10 cellular contexts compared by ENCODE assay signal in genomic region chr1:151990058-151990855, GRCh38. TPM values are rescaled to one million over a fixed set of nuclear protein-coding genes. Genes with fewer than 3 reads are reported as not detected.
DNase-seq lines count a peak whose midpoint lies in the region; ATAC-seq and TF ChIP-seq lines count a peak whose summit lies in the region.
"Had no signal": no experiment of that assay in that cellular context is flagged by ENCODE, and none has a peak within 500 bp of the region (broad histone marks: within the 10 kb centered on the region; RNA-seq: fewer than 3 reads in every experiment).

No MANE protein-coding gene starts in this region.

- peaks cover 3% of the 10 kb centered on the region for H4K20me1 ChIP-seq in mammary epithelial cell (ENCODE audit: insufficient read depth, low read length)

- dilution Hi-C loops in mammary epithelial cell (cut with HindIII; ENCODE audit: low sequenced_read_pairs), result no loop called here

- H3K9me3 ChIP-seq in mammary epithelial cell (replicated peaks; ENCODE audit: insufficient read depth, low read length) (no peaks in the 10 kb centered on the region), muscle layer of colon (ENCODE audit: low read length) (no peaks in the 10 kb centered on the region)

- intact Hi-C loops in mammary epithelial cell (cut with micrococcal nuclease), result no loop called here

- H3K4me2 ChIP-seq in mammary epithelial cell (ENCODE audit: insufficient read depth, low read depth, low read length), result peak overlapping the region; percentile 80

- H3K79me2 ChIP-seq in ACC112 (ENCODE audit: control insufficient read depth, insufficient read depth, low read length, unreplicated experiment), result peaks cover 59% of the 10 kb centered on the region
- peaks cover 83% of the 10 kb centered on the region for H3K79me2 ChIP-seq in mammary epithelial cell (ENCODE audit: insufficient read depth, low read length)

- H3K27ac ChIP-seq in ACC112 (ENCODE audit: low read depth, low read length) (peak overlapping the region; percentile 93), mammary epithelial cell (ENCODE audit: insufficient read depth, low read depth, low read length) (peak overlapping the region; percentile 97), muscle layer of colon (ENCODE audit: low read depth, low read length) (peak overlapping the region; percentile 30)

- CTCF ChIA-PET in mammary epithelial cell (lab: Charles Lee; ENCODE audit: low non-redundant PET), result interaction anchor here (0.7 kb wide), 1 partner anchor 22 kb away, joined by 5 read pairs; no protein-coding TSS in a partner anchor

- WGBS in mammary epithelial cell (ENCODE audit: low coverage, missing lambda C conversion rate), result 6% methylated on average over 5 of the region's 5 CpGs

- H3K9ac ChIP-seq in mammary epithelial cell (ENCODE audit: insufficient read depth, low read length) (peak overlapping the region; percentile 99), muscle layer of colon (ENCODE audit: low read length) (no peak overlapping the region)

- H3K27me3 ChIP-seq in ACC112 (ENCODE audit: insufficient read depth, low read length), result no peaks in the 10 kb centered on the region
- H3K27me3 ChIP-seq in mammary epithelial cell (ENCODE audit: insufficient read depth, low read length), result no peaks in the 10 kb centered on the region
- H3K27me3 ChIP-seq in muscle layer of colon (ENCODE audit: control insufficient read depth in 1 of 2, insufficient read depth in 2 of 2, low read length in 2 of 2), result peaks cover 0 to 4% of the 10 kb centered on the region in 2 donors

- in situ Hi-C loops in mammary epithelial cell (cut with MboI; ENCODE audit: low sequenced_read_pairs in 2 of 2), result loop anchor here in 1 of 2 donors (10.0 kb wide), 1 partner anchor 45 kb away; no protein-coding TSS in a partner anchor

- H3K4me1 ChIP-seq in ACC112 (ENCODE audit: control insufficient read depth, insufficient read depth, low read length, unreplicated experiment), result peaks cover 58% of the 10 kb centered on the region
- peaks cover 47% of the 10 kb centered on the region for H3K4me1 ChIP-seq in mammary epithelial cell (ENCODE audit: insufficient read depth, low read length)
- peaks cover 53% of the 10 kb centered on the region for H3K4me1 ChIP-seq in muscle layer of colon (ENCODE audit: insufficient read depth, low read length)

- H3K36me3 ChIP-seq in ACC112 (ENCODE audit: insufficient read depth, low read length) (peaks cover 13% of the 10 kb centered on the region), mammary epithelial cell (ENCODE audit: insufficient read depth, low read length) (peaks cover 22% of the 10 kb centered on the region), muscle layer of colon (ENCODE audit: insufficient read depth, low read length) (peaks cover 7% of the 10 kb centered on the region)

- DNase-seq in HFF-Myc (ENCODE audit: extremely low read depth, low read depth), result no peak
- no peak for DNase-seq in mammary epithelial cell
- DNase-seq in DMS79 (lab: John Stamatoyannopoulos, UW), result no peak
- DNase-seq: NCI-H1436 had no signal

- ATAC-seq in GM21529 (IDR thresholded peaks at IDR 0.05; ENCODE audit: unreplicated experiment) (no peak), GM21717 (IDR thresholded peaks at IDR 0.05; ENCODE audit: unreplicated experiment) (no peak), HG03469 (IDR thresholded peaks at IDR 0.05; ENCODE audit: unreplicated experiment) (no peak)

- H3K4me3 ChIP-seq in ACC112 (ENCODE audit: low read depth, low read length), result peak overlapping the region; percentile 81
- peak overlapping the region; percentile 92 for H3K4me3 ChIP-seq in HFF-Myc (replicated peaks; ENCODE audit: low read depth, low read length)
- peak overlapping the region; percentile 54 to 93 (median 89) for H3K4me3 ChIP-seq in mammary epithelial cell (replicated peaks in 1 of 3; ENCODE audit: insufficient read depth in 1 of 3, low read depth in 2 of 3, low read length in 3 of 3)
- H3K4me3 ChIP-seq in muscle layer of colon (ENCODE audit: low read depth in 1 of 2, low read length in 2 of 2), result no peak overlapping the region

- H2AFZ ChIP-seq in ACC112 (ENCODE audit: low read length, unreplicated experiment) (no peak overlapping the region), mammary epithelial cell (ENCODE audit: low read depth, low read length) (no peak overlapping the region)

- TF ChIP-seq CTCF in HFF-Myc (IDR thresholded peaks at IDR 0.05; ENCODE audit: low read depth, low read length, missing control alignments) (no peak), mammary epithelial cell (conservative IDR thresholded peaks at IDR 0.05 in 1 of 2, IDR thresholded peaks at IDR 0.05 in 1 of 2; ENCODE audit: extremely low read depth in 1 of 2, insufficient read depth in 1 of 2, low read depth in 1 of 2, low read length in 2 of 2) (no peak)

- BruUV-seq in mammary epithelial cell (replicated peaks; lab: Mats Ljungman, UMichigan), result no TSS peak

RNA-seq across cellular contexts. Expression of gene S100A10, which starts 3.4 kb away (rescaled TPM):
- 1,000 to 10,000 TPM in 1 of 2 donors, 100 to 1,000 TPM in 1; 213 to 2,371 TPM for total RNA-seq in mammary epithelial cell
- polyA plus RNA-seq in mammary epithelial cell, result 1,008 TPM
- polyA minus RNA-seq in mammary epithelial cell, result 997 TPM
- total RNA-seq: G401 had no signal

RNA-seq across cellular contexts. Expression of gene S100A11, which starts 46.5 kb away (rescaled TPM):
- 1,000 to 10,000 TPM in 1 of 2 donors, 100 to 1,000 TPM in 1; 395 to 2,534 TPM for total RNA-seq in mammary epithelial cell
- polyA plus RNA-seq in mammary epithelial cell, result 4,742 TPM
- 4,355 TPM for polyA minus RNA-seq in mammary epithelial cell
- total RNA-seq: G401 had no signal

Comparison
In these comparisons a context has a peak if more than half of its experiments do, and no peak if none do; other contexts are left out.
1. H3K27ac ChIP-seq: peak in every context shown above with its lines; median percentile 97 in mammary epithelial cell; 93 in ACC112; 30 in muscle layer of colon.
2. H3K4me3 ChIP-seq: peak in ACC112 (single experiment), HFF-Myc (single experiment) and mammary epithelial cell (3 of 3); none in muscle layer of colon (0 of 2).